In the genomic region with DNA sequence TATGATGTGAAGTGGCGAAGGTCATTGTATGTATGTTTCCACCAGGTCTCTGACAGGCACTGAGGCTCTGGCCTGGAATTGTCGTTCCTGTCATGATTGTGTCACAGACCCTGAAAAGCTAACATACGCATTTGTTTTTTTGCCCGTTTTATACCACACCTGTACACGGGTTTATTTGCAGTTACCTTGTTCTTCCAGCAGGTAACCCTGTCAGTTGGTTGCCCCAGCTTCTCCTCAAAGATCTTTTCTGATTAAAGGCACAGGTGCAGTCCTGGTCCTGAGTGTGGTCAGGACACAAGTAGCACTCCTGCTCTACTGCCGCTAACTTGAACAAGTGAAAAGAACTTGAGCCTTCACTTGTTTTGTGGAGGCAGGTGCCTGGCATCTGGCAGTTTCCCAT, we compare ENCODE assay signal across 16 cellular contexts. TPM values are rescaled to one million over a fixed set of nuclear protein-coding genes. Genes with fewer than 3 reads are reported as not detected.
DNase-seq lines count a peak whose midpoint lies in the region; ATAC-seq and TF ChIP-seq lines count a peak whose summit lies in the region.
"Had no signal": no experiment of that assay in that cellular context is flagged by ENCODE, and none has a peak within 500 bp of the region (broad histone marks: within the 10 kb centered on the region; RNA-seq: fewer than 3 reads in every experiment).

No MANE protein-coding gene starts in this region.

- no peaks in the 10 kb centered on the region for H3K27me3 ChIP-seq in H9 (ENCODE audit: insufficient read depth, low read length)
- H3K27me3 ChIP-seq: BE2C had no signal

- no peak overlapping the region for H2AK5ac ChIP-seq in H9 (ENCODE audit: insufficient read length, low read length)

- no peak overlapping the region for H2BK5ac ChIP-seq in H9 (ENCODE audit: insufficient read length, low read length)

- H2BK120ac ChIP-seq in H9 (ENCODE audit: low read depth, low read length, poor library complexity, severe bottlenecking), result no peak overlapping the region

- H3K18ac ChIP-seq in H9 (ENCODE audit: insufficient read length, low read depth, low read length), result no peak overlapping the region

- H3K27me3 Mint-ChIP-seq in activated T-cell treated with anti-CD3 and anti-CD28 coated beads, Interleukin-2, amount 50 U/mL, for 24 hours, result no peaks in the 10 kb centered on the region
- H3K27me3 Mint-ChIP-seq in H9 (ENCODE audit: low read depth) (no peaks in the 10 kb centered on the region), endothelial cell (ENCODE audit: unreplicated experiment) (peaks cover 3% of the 10 kb centered on the region)
- H3K27me3 Mint-ChIP-seq: CD4-positive, alpha-beta memory T cell had no signal

- peak overlapping the region; percentile 12 for H3K27ac Mint-ChIP-seq in activated T-cell treated with anti-CD3 and anti-CD28 coated beads, Interleukin-2, amount 50 U/mL, for 24 hours
- H3K27ac Mint-ChIP-seq in H9, result 0 out of 7 replicates have a peak overlapping the region, but pooled peaks of 1 of the 3 experiments have one; percentile 47
- H3K27ac Mint-ChIP-seq in endothelial cell (ENCODE audit: unreplicated experiment), result no peak overlapping the region
- H3K27ac Mint-ChIP-seq: CD4-positive, alpha-beta memory T cell had no signal

- no peak overlapping the region for H2BK12ac ChIP-seq in H9 (ENCODE audit: insufficient read length, low read depth, low read length)

- H3K9me3 ChIP-seq in H9 (ENCODE audit: control insufficient read depth, low read depth, low read length), result no peaks in the 10 kb centered on the region
- H3K9me3 ChIP-seq: BE2C had no signal

- H3K4ac ChIP-seq in H9 (ENCODE audit: low read depth, low read length), result no peak overlapping the region

- peak overlapping the region; percentile 17 for H3K56ac ChIP-seq in H9 (ENCODE audit: insufficient read length, low read depth, low read length)

- peaks cover 2% of the 10 kb centered on the region for H3K23me2 ChIP-seq in H9 (ENCODE audit: insufficient read length, low read depth, low read length, poor library complexity, severe bottlenecking)

- H4K5ac ChIP-seq in H9 (ENCODE audit: insufficient read length, low read depth, low read length), result no peak overlapping the region

- H3K14ac ChIP-seq in H9 (ENCODE audit: insufficient read depth, low read length), result no peak overlapping the region

- WGBS in H9 (ENCODE audit: extremely low coverage, insufficient read length, low lambda C conversion rate), result no CpG with 5 or more reads among the region's 6 CpGs

- no peak overlapping the region for H3T11ph ChIP-seq in H9 (ENCODE audit: low read length)

- H4K20me1 ChIP-seq in H9 (ENCODE audit: control insufficient read depth, insufficient read depth, insufficient read length), result no peaks in the 10 kb centered on the region

- peaks cover 3% of the 10 kb centered on the region for H3K79me1 ChIP-seq in H9 (ENCODE audit: insufficient read depth, low read depth, low read length, poor library complexity, severe bottlenecking)

- no peak for DNase-seq in activated T-cell treated with anti-CD3 and anti-CD28 coated beads, Interleukin-2, amount 50 U/mL, for 24 hours
- no peak for DNase-seq in activated T-cell treated with anti-CD3 and anti-CD28 coated beads, Interleukin-2, amount 50 U/mL, for 48 hours
- DNase-seq in H9 (no peak), endothelial cell (ENCODE audit: low spot score) (no peak), HT-29 (ENCODE audit: low spot score) (no peak)
- no peak for DNase-seq in activated naive CD4-positive, alpha-beta T cell (lab: John Stamatoyannopoulos, UW)
- DNase-seq: BE2C; CD4-positive, alpha-beta memory T cell; COR-L47; DMS153; GF-D8; IMR-90 had no signal

- H3K79me2 ChIP-seq in H9 (ENCODE audit: insufficient read depth, low read length), result no peaks in the 10 kb centered on the region

- H4K91ac ChIP-seq in H9 (ENCODE audit: insufficient read length, low read depth, low read length), result no peak overlapping the region

- no peak for ATAC-seq in GM21526 (IDR thresholded peaks at IDR 0.05; ENCODE audit: low FRiP score, unreplicated experiment)

- H3K4me1 ChIP-seq in H9 (ENCODE audit: insufficient read depth, low read length), result no peaks in the 10 kb centered on the region
- H3K4me1 ChIP-seq: BE2C had no signal

- no peak overlapping the region for H3K9ac ChIP-seq in H9 (ENCODE audit: extremely low read depth, insufficient read length, low read length)

- H3K4me2 ChIP-seq in H9 (ENCODE audit: insufficient read depth, insufficient read length, low read length), result no peak overlapping the region

- TF ChIP-seq CTCF in H9 (conservative IDR thresholded peaks at IDR 0.05) (no peak), endothelial cell (IDR thresholded peaks at IDR 0.05; ENCODE audit: unreplicated experiment) (peak; percentile 33)

- no peak overlapping the region for H3K27ac ChIP-seq in H9 (ENCODE audit: insufficient read length, low read depth, low read length)
- H3K27ac ChIP-seq: C4-2B, HL-60 had no signal

- H3K9me3 Mint-ChIP-seq in activated T-cell treated with anti-CD3 and anti-CD28 coated beads, Interleukin-2, amount 50 U/mL, for 24 hours, result no peaks in the 10 kb centered on the region
- no peaks in the 10 kb centered on the region for H3K9me3 Mint-ChIP-seq in H9
- no peaks in the 10 kb centered on the region for H3K9me3 Mint-ChIP-seq in endothelial cell (ENCODE audit: unreplicated experiment)
- H3K9me3 Mint-ChIP-seq: CD4-positive, alpha-beta memory T cell had no signal

- H3K23ac ChIP-seq in H9 (ENCODE audit: insufficient read length, low read depth, low read length), result no peak overlapping the region

- no peak overlapping the region for H2BK15ac ChIP-seq in H9 (ENCODE audit: low read depth, low read length)

- H2AFZ ChIP-seq in H9 (ENCODE audit: low read length), result no peak overlapping the region

- H3K4me3 Mint-ChIP-seq in activated T-cell treated with anti-CD3 and anti-CD28 coated beads, Interleukin-2, amount 50 U/mL, for 24 hours, result no peak overlapping the region
- no peak overlapping the region for H3K4me3 Mint-ChIP-seq in H9
- no peak overlapping the region for H3K4me3 Mint-ChIP-seq in endothelial cell (ENCODE audit: unreplicated experiment)
- H3K4me3 Mint-ChIP-seq: CD4-positive, alpha-beta memory T cell had no signal

- H3K4me1 Mint-ChIP-seq in activated T-cell treated with anti-CD3 and anti-CD28 coated beads, Interleukin-2, amount 50 U/mL, for 24 hours (ENCODE audit: low read depth), result no peaks in the 10 kb centered on the region
- H3K4me1 Mint-ChIP-seq in H9, result peaks cover 5 to 21% of the 10 kb centered on the region in 2 experiments; a peak in 3 of 4 replicates
- no peaks in the 10 kb centered on the region for H3K4me1 Mint-ChIP-seq in endothelial cell (ENCODE audit: unreplicated experiment)

- peaks cover 97% of the 10 kb centered on the region for H3K36me3 Mint-ChIP-seq in activated T-cell treated with anti-CD3 and anti-CD28 coated beads, Interleukin-2, amount 50 U/mL, for 24 hours (ENCODE audit: low read depth)
- H3K36me3 Mint-ChIP-seq in H9 (ENCODE audit: insufficient read depth in 1 of 3, low read depth in 3 of 3), result peaks cover 16 to 82% (median 69%) of the 10 kb centered on the region in 3 experiments
- H3K36me3 Mint-ChIP-seq in endothelial cell (ENCODE audit: low read depth, unreplicated experiment), result peaks cover 18% of the 10 kb centered on the region

- H2BK20ac ChIP-seq in H9 (ENCODE audit: low read depth, low read length, poor library complexity, severe bottlenecking), result no peak overlapping the region

- no peak overlapping the region for H4K8ac ChIP-seq in H9 (replicated peaks; ENCODE audit: insufficient read length, low read depth, low read length)

RNA-seq across cellular contexts. Expression of gene CD8A, which starts 19.9 kb away (rescaled TPM):
- total RNA-seq in H9 (2021) (not detected in 2 replicates), endothelial cell (ENCODE audit: unreplicated experiment) (not detected)
- not detected in 2 replicates for total RNA-seq in HT-29 (2014; rRNA removed; shearing (Covaris generic))
- total RNA-seq: H4, IMR-90 had no signal

RNA-seq across cellular contexts. Expression of gene RMND5A, which starts 50.7 kb away (rescaled TPM):
- total RNA-seq in H9 (2021) (48.8 and 51.5 TPM in 2 replicates), endothelial cell (ENCODE audit: unreplicated experiment) (40.2 TPM)
- 33.1 and 39.6 TPM in 2 replicates for total RNA-seq in HT-29 (2014; rRNA removed; shearing (Covaris generic))
